ENCODE assay signal across 1 cellular context in genomic region chr3:119627461-119627860, GRCh38.
TF ChIP-seq lines count a peak whose summit lies in the region.

No MANE protein-coding gene starts in this region.

TF ChIP-seq in GM12878, 131 proteins besides CTCF, POLR2A, EP300 and RAD21 (continues in another document):
- TF ChIP-seq NFYA (IDR thresholded peaks at IDR 0.05; ENCODE audit: borderline replicate concordance, low read depth, low read length) (no peak), BACH1 (IDR thresholded peaks at IDR 0.05; ENCODE audit: borderline replicate concordance) (no peak), CBX5 (IDR thresholded peaks at IDR 0.05; ENCODE audit: low read depth) (no peak), SIX5 (IDR thresholded peaks at IDR 0.05; ENCODE audit: low read depth, low read length, severe bottlenecking) (no peak), NFXL1 (IDR thresholded peaks at IDR 0.05; ENCODE audit: borderline replicate concordance) (no peak), BCL3 (IDR thresholded peaks at IDR 0.05; ENCODE audit: borderline replicate concordance, insufficient read depth, low read depth, low read length, poor library complexity, severe bottlenecking) (peak; percentile 54), RELB (IDR thresholded peaks at IDR 0.05; ENCODE audit: low read depth) (peak; percentile 32; the same call in 1 of the 2 replicates), RUNX3 (IDR thresholded peaks at IDR 0.05; ENCODE audit: low read length) (no peak), ZNF24 (IDR thresholded peaks at IDR 0.05) (no peak), WRNIP1 (IDR thresholded peaks at IDR 0.05; ENCODE audit: borderline replicate concordance, low read depth, low read length) (no peak), CHD1 (IDR thresholded peaks at IDR 0.05; ENCODE audit: low read depth, low read length) (no peak), CREB1 (IDR thresholded peaks at IDR 0.05; ENCODE audit: low read depth) (no peak), IKZF1 (conservative IDR thresholded peaks at IDR 0.05) (peak; percentile 50), POLR2AphosphoS5 (IDR thresholded peaks at IDR 0.05; ENCODE audit: low read length) (0 out of 2 replicates have a peak, but pooled peaks have one; percentile 4), NR2C1 (IDR thresholded peaks at IDR 0.05) (no peak), SMAD5 (IDR thresholded peaks at IDR 0.05; ENCODE audit: low read depth) (no peak), MXI1 (IDR thresholded peaks at IDR 0.05; ENCODE audit: low read depth, low read length) (no peak), ELK1 (IDR thresholded peaks at IDR 0.05; ENCODE audit: low read depth, low read length) (no peak), HSF1 (IDR thresholded peaks at IDR 0.05; ENCODE audit: low read depth, low read length) (no peak), YBX1 (IDR thresholded peaks at IDR 0.05) (no peak), SPI1 (IDR thresholded peaks at IDR 0.05; ENCODE audit: borderline replicate concordance, insufficient read depth, low read depth, low read length) (no peak), SREBF2 (IDR thresholded peaks at IDR 0.05; ENCODE audit: low read length) (no peak), PAX5 (IDR thresholded peaks at IDR 0.05; ENCODE audit: borderline replicate concordance, low read depth, low read length) (no peak), CEBPB (IDR thresholded peaks at IDR 0.05; ENCODE audit: borderline replicate concordance in 1 of 2, low read depth in 2 of 2, low read length in 2 of 2) (no peak), ZNF217 (IDR thresholded peaks at IDR 0.05) (no peak), ZBTB33 (IDR thresholded peaks at IDR 0.05) (no peak), BHLHE40 (IDR thresholded peaks at IDR 0.05; ENCODE audit: borderline replicate concordance in 1 of 2, low read depth in 2 of 2, low read length in 1 of 2) (no peak), SMARCA5 (IDR thresholded peaks at IDR 0.05) (no peak), TCF7 (IDR thresholded peaks at IDR 0.05; ENCODE audit: borderline replicate concordance) (no peak), CHD2 (IDR thresholded peaks at IDR 0.05; ENCODE audit: borderline replicate concordance, low read depth, low read length) (no peak), ZNF687 (IDR thresholded peaks at IDR 0.05) (peak; percentile 60; the same call in 1 of the 2 replicates), IRF4 (IDR thresholded peaks at IDR 0.05; ENCODE audit: low read depth, low read length) (no peak), E2F8 (IDR thresholded peaks at IDR 0.05; ENCODE audit: low read depth, partially characterized antibody) (no peak), E4F1 (IDR thresholded peaks at IDR 0.05; ENCODE audit: borderline replicate concordance, partially characterized antibody) (no peak), POLR2AphosphoS2 (IDR thresholded peaks at IDR 0.05; ENCODE audit: low read depth, low read length) (no peak), MEF2A (IDR thresholded peaks at IDR 0.05; ENCODE audit: insufficient read depth, low read depth, low read length) (0 out of 2 replicates have a peak, but pooled peaks have one; percentile 5), SP1 (IDR thresholded peaks at IDR 0.05; ENCODE audit: low read depth, low read length) (no peak), ESRRA (IDR thresholded peaks at IDR 0.05; ENCODE audit: low read length) (no peak), DPF2 (IDR thresholded peaks at IDR 0.05) (no peak), IKZF2 (IDR thresholded peaks at IDR 0.05) (peak; percentile 44 to 69; a peak in 3 of 4 replicates), ZBTB40 (IDR thresholded peaks at IDR 0.05; ENCODE audit: borderline replicate concordance) (no peak)
